8 cellular contexts compared by ENCODE assay signal in the genomic region with DNA sequence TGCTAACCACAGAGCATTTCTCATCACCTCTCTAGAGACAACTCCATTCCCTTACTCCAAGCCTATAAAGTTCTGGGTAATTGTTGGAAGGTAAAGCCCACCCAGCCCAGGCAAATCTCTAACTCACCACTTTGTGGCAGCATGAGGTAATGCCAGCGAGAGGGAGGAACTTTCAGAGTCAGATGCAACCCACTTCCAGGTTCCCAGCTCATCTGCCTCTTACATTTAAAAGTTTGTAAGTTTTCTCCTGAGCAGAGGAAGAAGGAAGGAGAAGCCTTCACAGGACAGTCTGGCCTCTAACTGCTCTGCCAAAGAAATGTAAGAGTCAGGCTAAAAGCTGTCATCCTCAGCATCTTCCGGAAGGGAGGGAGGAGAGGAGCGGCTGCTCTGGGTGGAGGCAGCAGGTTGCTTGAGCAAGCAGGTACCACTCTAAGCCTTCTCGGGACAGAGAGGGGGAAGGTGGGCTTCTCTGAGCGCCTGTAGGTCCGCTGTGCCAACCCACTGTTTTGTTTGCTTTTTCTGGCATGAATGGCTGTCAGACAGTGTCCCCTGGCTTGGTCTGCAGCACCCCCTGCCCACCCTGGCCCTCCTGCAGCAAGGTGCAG. TPM values are rescaled to one million over a fixed set of nuclear protein-coding genes. Genes with fewer than 3 reads are reported as not detected.
DNase-seq lines count a peak whose midpoint lies in the region; ATAC-seq and TF ChIP-seq lines count a peak whose summit lies in the region.

No MANE protein-coding gene starts in this region.

- peak; percentile 27 for ATAC-seq in CD8-positive, alpha-beta T cell

- intact Hi-C loops in CD8-positive, alpha-beta T cell (cut with DNase I, micrococcal nuclease), result no loop called here

- H3K79me2 ChIP-seq in trophoblast cell (ENCODE audit: control insufficient read depth, insufficient read depth, low read length, poor library complexity), result peaks cover 4% of the 10 kb centered on the region

- peak overlapping the region; percentile 20 for H3K18ac ChIP-seq in trophoblast cell (ENCODE audit: low read length)

- H3K4me1 ChIP-seq in CD8-positive, alpha-beta T cell (ENCODE audit: insufficient read depth, low read length), result peaks cover 59% of the 10 kb centered on the region
- H3K4me1 ChIP-seq in HUES64 (ENCODE audit: insufficient read depth, low read length) (peaks cover 8% of the 10 kb centered on the region; the same call in 1 of the 2 replicates), trophoblast cell (ENCODE audit: control insufficient read depth in 1 of 2, insufficient read depth in 2 of 2, low read length in 2 of 2) (peaks cover 11 to 22% of the 10 kb centered on the region in 2 experiments)

- DNase-seq in CD8-positive, alpha-beta T cell, result peak in 4 of 7 experiments; percentile 30 to 63 (median 41)
- DNase-seq in activated T-cell treated with anti-CD3 and anti-CD28 coated beads for 4 hours (peak; percentile 23), fibroblast of peridontal ligament (ENCODE audit: extremely low read depth) (peak; percentile 57), trophoblast cell (no peak), DMS153 (lab: John Stamatoyannopoulos, UW) (no peak), NCI-H446 (lab: John Stamatoyannopoulos, UW) (no peak), NCI-H748 (lab: John Stamatoyannopoulos, UW; ENCODE audit: unreplicated experiment) (no peak)

- H4K91ac ChIP-seq in trophoblast cell (ENCODE audit: low read depth, low read length), result peak overlapping the region; percentile 76

- no peak overlapping the region for H2BK5ac ChIP-seq in trophoblast cell (ENCODE audit: low read depth, low read length, poor library complexity)

- peak overlapping the region; percentile 6 for H2AK5ac ChIP-seq in trophoblast cell (ENCODE audit: low read length)

- H3K23ac ChIP-seq in trophoblast cell (ENCODE audit: low read length), result no peak overlapping the region

- H3K4me1 Mint-ChIP-seq in CD8-positive, alpha-beta T cell (ENCODE audit: low read depth), result peaks cover 61% of the 10 kb centered on the region

- CTCF ChIA-PET in CD8-positive, alpha-beta T cell (lab: Charles Lee), result interaction anchor here (0.8 to 10.1 kb wide), 7 partner anchors 11 to 423 kb away, joined by 3 to 143 read pairs (median 4); no protein-coding TSS in a partner anchor

- POLR2A ChIA-PET in CD8-positive, alpha-beta T cell (lab: Charles Lee), result interaction anchor here (0.7 to 2.9 kb wide), 5 partner anchors 10 to 264 kb away, joined by 3 to 9 read pairs (median 5); a partner anchor contains a TSS

- no peak overlapping the region for H2AFZ ChIP-seq in trophoblast cell (ENCODE audit: insufficient read depth, low read length, poor library complexity)

- WGBS in HUES64, result 28% methylated on average over 6 of the region's 6 CpGs
- no CpG with 5 or more reads among the region's 6 CpGs for WGBS in trophoblast cell (ENCODE audit: extremely low coverage, insufficient coverage, insufficient read length)

- peaks cover 48% of the 10 kb centered on the region for H3K36me3 Mint-ChIP-seq in CD8-positive, alpha-beta T cell

- no peaks in the 10 kb centered on the region for H3K27me3 ChIP-seq in CD8-positive, alpha-beta T cell (ENCODE audit: insufficient read depth, low read length)
- H3K27me3 ChIP-seq in HUES64 (ENCODE audit: insufficient read depth, low read length), result peaks cover 5% of the 10 kb centered on the region; the same call in 1 of the 2 replicates
- H3K27me3 ChIP-seq in trophoblast cell (ENCODE audit: insufficient read depth, low read length), result no peaks in the 10 kb centered on the region

- H3K9me3 ChIP-seq in CD8-positive, alpha-beta T cell (ENCODE audit: low read length), result no peaks in the 10 kb centered on the region
- H3K9me3 ChIP-seq in HUES64 (ENCODE audit: insufficient read depth, low read depth, low read length) (no peaks in the 10 kb centered on the region), trophoblast cell (ENCODE audit: insufficient read depth, low read depth, low read length) (no peaks in the 10 kb centered on the region)

- H3K79me1 ChIP-seq in trophoblast cell (ENCODE audit: low read length), result peaks cover 8% of the 10 kb centered on the region

- peak overlapping the region; percentile 81 for H3K4me3 Mint-ChIP-seq in CD8-positive, alpha-beta T cell

- no peaks in the 10 kb centered on the region for H3K9me3 Mint-ChIP-seq in CD8-positive, alpha-beta T cell

- no peak overlapping the region for H2BK12ac ChIP-seq in trophoblast cell (ENCODE audit: low read length)

- peaks cover 16% of the 10 kb centered on the region for H3K36me3 ChIP-seq in CD8-positive, alpha-beta T cell (ENCODE audit: insufficient read depth, low read length)
- H3K36me3 ChIP-seq in HUES64 (ENCODE audit: insufficient read depth, low read length), result peaks cover 17% of the 10 kb centered on the region
- peaks cover 25 to 37% of the 10 kb centered on the region in 2 experiments for H3K36me3 ChIP-seq in trophoblast cell (ENCODE audit: control insufficient read depth in 1 of 2, insufficient read depth in 2 of 2, low read length in 2 of 2)

- no peaks in the 10 kb centered on the region for H3K27me3 Mint-ChIP-seq in CD8-positive, alpha-beta T cell (ENCODE audit: low read depth)

- no peak overlapping the region for H3K4ac ChIP-seq in trophoblast cell (ENCODE audit: low read depth, low read length)

- H3K14ac ChIP-seq in trophoblast cell (ENCODE audit: low read length), result peak overlapping the region; percentile 0

- peak overlapping the region; percentile 88 for H3K4me2 ChIP-seq in trophoblast cell (ENCODE audit: low read length)

- H3K27ac ChIP-seq in CD8-positive, alpha-beta T cell (ENCODE audit: low read depth, low read length), result peak overlapping the region; percentile 61
- H3K27ac ChIP-seq in HUES64 (ENCODE audit: low read depth, low read length), result no peak overlapping the region
- H3K27ac ChIP-seq in trophoblast cell (ENCODE audit: low read depth, low read length), result no peak overlapping the region

- no peak overlapping the region for H2BK120ac ChIP-seq in trophoblast cell (ENCODE audit: insufficient read depth, low read length, poor library complexity)

- peak overlapping the region; percentile 40 for H3K4me3 ChIP-seq in CD8-positive, alpha-beta T cell (ENCODE audit: low read depth, low read length)
- H3K4me3 ChIP-seq in HUES64 (ENCODE audit: low read length) (peak overlapping the region; percentile 91), trophoblast cell (ENCODE audit: low read depth, low read length) (peak overlapping the region; percentile 89)

- H4K8ac ChIP-seq in trophoblast cell (ENCODE audit: low read depth, low read length), result no peak overlapping the region

- H3K9ac ChIP-seq in HUES64 (ENCODE audit: low read depth, low read length) (peak overlapping the region; percentile 68), trophoblast cell (ENCODE audit: low read length) (peak overlapping the region; percentile 88)

- TF ChIP-seq CTCF in CD8-positive, alpha-beta T cell (IDR thresholded peaks at IDR 0.05), result no peak

- H3K27ac Mint-ChIP-seq in CD8-positive, alpha-beta T cell, result peak overlapping the region; percentile 80

- H4K12ac ChIP-seq in trophoblast cell (ENCODE audit: low read depth, low read length), result no peak overlapping the region

RNA-seq across cellular contexts. Expression of a gene that starts 1.0 kb away (rescaled TPM):
- total RNA-seq in CD8-positive, alpha-beta T cell, result 1 to 10 TPM; 8.0 to 9.4 TPM
- polyA plus RNA-seq in HUES64 (2013, experiment 1 of 2), result 3.6 TPM
- 4.5 TPM for polyA plus RNA-seq in HUES64 (2013, experiment 2 of 2)
- polyA plus RNA-seq in trophoblast cell (2013), result 5.7 and 6.8 TPM in 2 replicates

RNA-seq across cellular contexts. Expression of a gene that starts 1.7 kb away (rescaled TPM):
- total RNA-seq in CD8-positive, alpha-beta T cell, result 10 to 100 TPM; 24.7 to 27.9 TPM
- 52.7 TPM for polyA plus RNA-seq in HUES64 (2013, experiment 1 of 2)
- polyA plus RNA-seq in HUES64 (2013, experiment 2 of 2), result 58.5 TPM
- 36.6 and 37.1 TPM in 2 replicates for polyA plus RNA-seq in trophoblast cell (2013)

RNA-seq across cellular contexts. Expression of a gene that starts 26.1 kb away (rescaled TPM):
- under 1 TPM; 0.19 to 0.92 TPM for total RNA-seq in CD8-positive, alpha-beta T cell
- polyA plus RNA-seq in HUES64 (2013, experiment 1 of 2), result 25.3 TPM
- polyA plus RNA-seq in HUES64 (2013, experiment 2 of 2), result 27.3 TPM
- 95.1 and 106 TPM in 2 replicates for polyA plus RNA-seq in trophoblast cell (2013)

RNA-seq across cellular contexts. Expression of a gene that starts 28.5 kb away (rescaled TPM):
- not detected for total RNA-seq in CD8-positive, alpha-beta T cell
- polyA plus RNA-seq in HUES64 (2013, experiment 1 of 2), result not detected
- polyA plus RNA-seq in HUES64 (2013, experiment 2 of 2), result not detected
- 0.11 and 0.12 TPM in 2 replicates for polyA plus RNA-seq in trophoblast cell (2013)

Comparison
In these comparisons a context has a peak if more than half of its experiments do, and no peak if none do; other contexts are left out.
1. DNase-seq: peak in CD8-positive, alpha-beta T cell (4 of 7), activated T-cell treated with anti-CD3 and anti-CD28 coated beads for 4 hours (single experiment) and fibroblast of peridontal ligament (single experiment); none in trophoblast cell (0 of 2), DMS153 (single experiment), NCI-H446 (0 of 2) and NCI-H748 (single experiment).
2. H3K4me3 ChIP-seq: peak in every context shown above with its lines; median percentile 91 in HUES64; 89 in trophoblast cell; 40 in CD8-positive, alpha-beta T cell.